8 cellular contexts compared by ENCODE assay signal in genomic region chr22:42960873-42961690, GRCh38. TPM values are rescaled to one million over a fixed set of nuclear protein-coding genes. Genes with fewer than 3 reads are reported as not detected.
DNase-seq lines count a peak whose midpoint lies in the region; ATAC-seq and TF ChIP-seq lines count a peak whose summit lies in the region.
"Not testable (repeated sequence)": the region's sequence is repeated elsewhere in the genome, so short reads cannot be mapped to it uniquely, and the experiment has no call there.

No MANE protein-coding gene starts in this region.

- not testable (repeated sequence) for TF ChIP-seq CTCF in WTC11 (IDR thresholded peaks at IDR 0.05); breast epithelium (IDR thresholded peaks at IDR 0.05); heart right ventricle (IDR thresholded peaks at IDR 0.05); neutrophil (IDR thresholded peaks at IDR 0.05); stomach (IDR thresholded peaks at IDR 0.05)

- H3K9ac ChIP-seq in BLaER1; HUES64 (ENCODE audit: low read depth, low read length); mesenchymal stem cell (ENCODE audit: low read length): not testable (repeated sequence)

- H3K4ac ChIP-seq in mesenchymal stem cell (ENCODE audit: low read depth in 1 of 2, low read length in 2 of 2): not testable (repeated sequence)

- H3K27ac ChIP-seq in BLaER1; mesenchymal stem cell (ENCODE audit: low read length, poor library complexity, severe bottlenecking): not testable (repeated sequence)
- H3K27ac ChIP-seq in HUES64 (ENCODE audit: low read depth, low read length) (0 out of 2 replicates have a peak overlapping the region, but pooled peaks have one; percentile 15), breast epithelium (peak overlapping the region; percentile 72 to 74), heart right ventricle (peak overlapping the region; percentile 14 to 81 (median 67)), neutrophil (peak overlapping the region; percentile 87), stomach (peak overlapping the region; percentile 64 to 80 (median 77))

- peak overlapping the region in 1 of 2 experiments; percentile 96 for H3K14ac ChIP-seq in mesenchymal stem cell (ENCODE audit: low read length in 2 of 2)

- H2BK5ac ChIP-seq in mesenchymal stem cell (ENCODE audit: low read depth, low read length, poor library complexity, severe bottlenecking): not testable (repeated sequence)

- peaks cover 26% of the 10 kb centered on the region for H3K79me1 ChIP-seq in mesenchymal stem cell (replicated peaks; ENCODE audit: low read length, poor library complexity, severe bottlenecking)

- intact Hi-C loops in breast epithelium (cut with DNase I; ENCODE audit: low total_unique reads); stomach (cut with DNase I; ENCODE audit: low total_unique reads): not testable (repeated sequence)
- intact Hi-C loops in heart right ventricle (cut with DNase I): loop anchor here in 5 of 10 donors (5.0 to 10.0 kb wide), 3 partner anchors 34 to 96 kb away; no protein-coding TSS in a partner anchor

- H3K9me3 Mint-ChIP-seq in WTC11: not testable (repeated sequence)

- CTCF ChIA-PET in WTC11 (lab: Charles Lee): interaction anchor here (0.7 kb wide), 1 partner anchor 14 kb away, joined by 3 read pairs; no protein-coding TSS in a partner anchor

- peaks cover 98% of the 10 kb centered on the region for H4K20me1 ChIP-seq in BLaER1

- peaks cover 49% of the 10 kb centered on the region for H3K4me1 ChIP-seq in BLaER1
- H3K4me1 ChIP-seq in HUES64 (ENCODE audit: insufficient read depth, low read length): peaks cover 71% of the 10 kb centered on the region
- peaks cover 11 to 13% of the 10 kb centered on the region in 2 donors for H3K4me1 ChIP-seq in breast epithelium
- H3K4me1 ChIP-seq in heart right ventricle: peaks cover 16 to 81% (median 68%) of the 10 kb centered on the region in 9 donors
- peaks cover 25% of the 10 kb centered on the region for H3K4me1 ChIP-seq in mesenchymal stem cell (ENCODE audit: control insufficient read depth, insufficient read depth, low read depth, low read length)
- peaks cover 65 to 74% of the 10 kb centered on the region in 2 experiments for H3K4me1 ChIP-seq in neutrophil (ENCODE audit: control insufficient read depth in 1 of 2, insufficient read depth in 1 of 2, low read depth in 1 of 2, low read length in 1 of 2)
- peaks cover 31 to 93% (median 58%) of the 10 kb centered on the region in 4 donors for H3K4me1 ChIP-seq in stomach

- H3K4me3 ChIP-seq in BLaER1; HUES64 (ENCODE audit: low read length); breast epithelium; heart right ventricle; mesenchymal stem cell (ENCODE audit: insufficient read depth in 1 of 2, low read depth in 1 of 2, low read length in 2 of 2); neutrophil (ENCODE audit: low read depth in 1 of 2, low read length in 1 of 2); stomach: not testable (repeated sequence)

- not testable (repeated sequence) for H3K4me3 Mint-ChIP-seq in WTC11

- not testable (repeated sequence) for H3K36me3 Mint-ChIP-seq in WTC11

- not testable (repeated sequence) for H2BK120ac ChIP-seq in mesenchymal stem cell (ENCODE audit: low read depth, low read length)

- H3K27me3 Mint-ChIP-seq in WTC11 (ENCODE audit: low read depth): not testable (repeated sequence)

- 89% methylated on average over 9 of the region's 9 CpGs for WGBS in HUES64
- 92% methylated on average over 9 of the region's 9 CpGs for WGBS in heart right ventricle, 2 donors
- WGBS in mesenchymal stem cell: 82% methylated on average over 7 of the region's 9 CpGs
- WGBS in stomach, 5 donors: 77 to 86% (median 82%) methylated on average over 9 of the region's 9 CpGs

- not testable (repeated sequence) for H2BK15ac ChIP-seq in mesenchymal stem cell (ENCODE audit: low read depth, poor library complexity, severe bottlenecking)

- not testable (repeated sequence) for TF ChIP-seq POLR2A in breast epithelium (IDR thresholded peaks at IDR 0.05); stomach (IDR thresholded peaks at IDR 0.05)

- H3K23ac ChIP-seq in mesenchymal stem cell (ENCODE audit: low read length in 2 of 2): not testable (repeated sequence)

- H2BK12ac ChIP-seq in mesenchymal stem cell (ENCODE audit: low read length in 2 of 2): peak overlapping the region; percentile 65 to 86

- H3K9me3 ChIP-seq in BLaER1; HUES64 (ENCODE audit: insufficient read depth, low read depth, low read length); breast epithelium; heart right ventricle; mesenchymal stem cell (ENCODE audit: control insufficient read depth, low read length); neutrophil; stomach: not testable (repeated sequence)

- peak overlapping the region; percentile 82 for H3K27ac Mint-ChIP-seq in WTC11

- peak overlapping the region; percentile 65 for H2AK5ac ChIP-seq in mesenchymal stem cell (ENCODE audit: low read length, severe bottlenecking)

- peak overlapping the region in 1 of 2 experiments; percentile 34 for H3K18ac ChIP-seq in mesenchymal stem cell (ENCODE audit: low read depth in 1 of 2, low read length in 2 of 2)

- H2AFZ ChIP-seq in mesenchymal stem cell (ENCODE audit: low read depth, low read length): not testable (repeated sequence)

- peak overlapping the region; percentile 53 for H3K4me2 ChIP-seq in BLaER1
- not testable (repeated sequence) for H3K4me2 ChIP-seq in mesenchymal stem cell (ENCODE audit: low read length, poor library complexity, severe bottlenecking)

- not testable (repeated sequence) for ATAC-seq in WTC11
- peak in 1 of 8 donors; percentile 28 for ATAC-seq in heart right ventricle

- H3K27me3 ChIP-seq in BLaER1; HUES64 (ENCODE audit: insufficient read depth, low read length); breast epithelium; heart right ventricle; mesenchymal stem cell (ENCODE audit: control insufficient read depth in 1 of 2, insufficient read depth in 1 of 2, low read length in 2 of 2); neutrophil; stomach: not testable (repeated sequence)

- H3K36me3 ChIP-seq in BLaER1: peaks cover 25% of the 10 kb centered on the region
- not testable (repeated sequence) for H3K36me3 ChIP-seq in HUES64 (ENCODE audit: insufficient read depth, low read length); breast epithelium; heart right ventricle; mesenchymal stem cell (ENCODE audit: control insufficient read depth in 1 of 2, insufficient read depth in 2 of 2, low read depth in 1 of 2, low read length in 2 of 2); neutrophil; stomach

- DNase-seq in WTC11 (ENCODE audit: low spot score); breast epithelium (ENCODE audit: low spot score in 2 of 2); heart right ventricle; mesenchymal stem cell; stomach: not testable (repeated sequence)

- H4K8ac ChIP-seq in mesenchymal stem cell (ENCODE audit: low read length): peak overlapping the region; percentile 62

- H4K91ac ChIP-seq in mesenchymal stem cell (ENCODE audit: low read length): peak overlapping the region; percentile 18

- peaks cover 85% of the 10 kb centered on the region for H3K4me1 Mint-ChIP-seq in WTC11

- POLR2A ChIA-PET in WTC11 (lab: Charles Lee): not testable (repeated sequence)

- TF ChIP-seq EP300 in stomach (IDR thresholded peaks at IDR 0.05): not testable (repeated sequence)

RNA-seq across cellular contexts. Expression of gene PACSIN2, which starts 53.9 kb away (rescaled TPM):
- 47.2 TPM for polyA plus RNA-seq in HUES64 (2013, experiment 1 of 2)
- 46.5 TPM for polyA plus RNA-seq in HUES64 (2013, experiment 2 of 2)
- total RNA-seq in WTC11 (2021) (64.1 to 70.5 TPM (median 69.0 TPM) in 3 replicates), breast epithelium (10 to 100 TPM; 43.8 to 82.7 (median 72.4) TPM), heart right ventricle (10 to 100 TPM; 45.0 to 69.7 (median 57.8) TPM), stomach (100 to 1,000 TPM in 2 of 5 donors, 10 to 100 TPM in 3; 69.8 to 154 (median 87.9) TPM)
- polyA plus RNA-seq in heart right ventricle (10 to 100 TPM; 24.3 to 41.7 TPM), stomach (10 to 100 TPM; 24.9 to 44.0 (median 34.7) TPM)
- polyA plus RNA-seq in mesenchymal stem cell (2013, experiment 1 of 2): 33.2 TPM
- polyA plus RNA-seq in mesenchymal stem cell (2013, experiment 2 of 2): 35.1 TPM
